ENCODE assay signal across 11 cellular contexts in genomic region chr9:91896513-91897121, GRCh38. TPM values are rescaled to one million over a fixed set of nuclear protein-coding genes. Genes with fewer than 3 reads are reported as not detected.
A peak's percentile ranks its signal among the peaks of the same experiment; 100 is the strongest.
DNase-seq lines count a peak whose midpoint lies in the region; ATAC-seq, FAIRE-seq and TF ChIP-seq lines count a peak whose summit lies in the region.
"Had no signal": no experiment of that assay in that cellular context is flagged by ENCODE, and none has a peak within 500 bp of the region (broad histone marks: within the 10 kb centered on the region; RNA-seq: fewer than 3 reads in every experiment).

No MANE protein-coding gene starts in this region.

- H3K4me1 ChIP-seq in right lobe of liver (no peaks in the 10 kb centered on the region), HepG2 (ENCODE audit: insufficient read depth, low read length) (peaks cover 16% of the 10 kb centered on the region), left lung (peaks cover 6 to 24% of the 10 kb centered on the region in 2 donors)

- H3K27me3 Mint-ChIP-seq in dendritic cell treated with granulocyte-macrophage colony-stimulating factor and Interleukin-4, amounts not matched to agents 40 ng/mL and 50 ng/mL, for 4 days: peaks cover 13% of the 10 kb centered on the region
- H3K27me3 Mint-ChIP-seq in activated T-helper 17 cell treated with anti-CD3 and anti-CD28 coated beads, Interleukin-2, amount 50 U/mL, for 72 hours: peaks cover 21% of the 10 kb centered on the region

- TF ChIP-seq RAD21 in HepG2 (CRISPR knock-in tag; IDR thresholded peaks at IDR 0.05): no peak

- H3K36me3 ChIP-seq in right lobe of liver (no peaks in the 10 kb centered on the region), HepG2 (replicated peaks in 1 of 2; ENCODE audit: control insufficient read depth in 1 of 2, insufficient read depth in 2 of 2, low read length in 2 of 2) (no peaks in the 10 kb centered on the region), left lung (no peaks in the 10 kb centered on the region), brain microvascular endothelial cell (replicated peaks) (no peaks in the 10 kb centered on the region)

- no peak overlapping the region for H3K9ac ChIP-seq in HepG2 (ENCODE audit: insufficient read depth, low read depth, low read length)

- no peak for FAIRE-seq in HepG2 (lab: Jason Lieb, UNC)
- FAIRE-seq: colon had no signal

- no TSS peak for BruUV-seq in HepG2 (replicated peaks; lab: Mats Ljungman, UMichigan)

- no peak overlapping the region for H3K4me3 Mint-ChIP-seq in dendritic cell treated with granulocyte-macrophage colony-stimulating factor and Interleukin-4, amounts not matched to agents 40 ng/mL and 50 ng/mL, for 4 days
- no peak overlapping the region for H3K4me3 Mint-ChIP-seq in activated T-helper 17 cell treated with anti-CD3 and anti-CD28 coated beads, Interleukin-2, amount 50 U/mL, for 72 hours

- peak overlapping the region; percentile 83 for H3K27ac Mint-ChIP-seq in dendritic cell treated with granulocyte-macrophage colony-stimulating factor and Interleukin-4, amounts not matched to agents 40 ng/mL and 50 ng/mL, for 4 days
- no peak overlapping the region for H3K27ac Mint-ChIP-seq in activated T-helper 17 cell treated with anti-CD3 and anti-CD28 coated beads, Interleukin-2, amount 50 U/mL, for 72 hours

- in situ Hi-C loops in HepG2 (cut with HindIII; ENCODE audit: extremely low pct_ligation_motif_present, low pct_unique_long_range_greater_than_20kb): no loop called here
- in situ Hi-C loops in brain microvascular endothelial cell (cut with HindIII; ENCODE audit: low pct_ligation_motif_present, low sequenced_read_pairs): no loop called here

- H3K36me3 Mint-ChIP-seq in dendritic cell treated with granulocyte-macrophage colony-stimulating factor and Interleukin-4, amounts not matched to agents 40 ng/mL and 50 ng/mL, for 4 days (ENCODE audit: low read depth): no peaks in the 10 kb centered on the region
- no peaks in the 10 kb centered on the region for H3K36me3 Mint-ChIP-seq in activated T-helper 17 cell treated with anti-CD3 and anti-CD28 coated beads, Interleukin-2, amount 50 U/mL, for 72 hours (ENCODE audit: low read depth)

- DNase-seq in right lobe of liver: peak in 1 of 3 donors; percentile 30
- DNase-seq in HepG2 (ENCODE audit: low spot score): no peak
- DNase-seq in left lung: no peak
- DNase-seq in brain microvascular endothelial cell: no peak
- DNase-seq: COR-L47 had no signal

- H3K9me3 Mint-ChIP-seq in dendritic cell treated with granulocyte-macrophage colony-stimulating factor and Interleukin-4, amounts not matched to agents 40 ng/mL and 50 ng/mL, for 4 days: no peaks in the 10 kb centered on the region
- no peaks in the 10 kb centered on the region for H3K9me3 Mint-ChIP-seq in activated T-helper 17 cell treated with anti-CD3 and anti-CD28 coated beads, Interleukin-2, amount 50 U/mL, for 72 hours

- no peaks in the 10 kb centered on the region for H3K9me3 ChIP-seq in right lobe of liver
- no peaks in the 10 kb centered on the region for H3K9me3 ChIP-seq in HepG2 (ENCODE audit: low read length)
- no peaks in the 10 kb centered on the region for H3K9me3 ChIP-seq in left lung

- TF ChIP-seq CTCF in right lobe of liver (IDR thresholded peaks at IDR 0.05): no peak
- no peak for TF ChIP-seq CTCF in HepG2 (CRISPR knock-in tag; IDR thresholded peaks at IDR 0.05)
- no peak for TF ChIP-seq CTCF in left lung (IDR thresholded peaks at IDR 0.05)
- TF ChIP-seq CTCF in brain microvascular endothelial cell (IDR thresholded peaks at IDR 0.05; ENCODE audit: low read depth, low read length, missing control alignments): no peak

- no peak overlapping the region for H3K27ac ChIP-seq in right lobe of liver
- no peak overlapping the region for H3K27ac ChIP-seq in HepG2 (ENCODE audit: extremely low read length, insufficient read depth, low read length)
- H3K27ac ChIP-seq in left lung: peak overlapping the region in 1 of 2 donors; percentile 65
- no peak overlapping the region for H3K27ac ChIP-seq in brain microvascular endothelial cell

- peak in 3 of 4 donors; percentile 23 to 46 (median 30) for ATAC-seq in right lobe of liver
- no peak for ATAC-seq in HepG2
- peak; percentile 42 for ATAC-seq in left lung
- no peak for ATAC-seq in activated T-helper 17 cell treated with anti-CD3 and anti-CD28 coated beads, Interleukin-2, amount 50 U/mL, for 72 hours (replicated peaks)
- ATAC-seq in GM18517 (IDR thresholded peaks at IDR 0.05; ENCODE audit: unreplicated experiment): no peak
- ATAC-seq in HG02678 (IDR thresholded peaks at IDR 0.05; ENCODE audit: unreplicated experiment): no peak

- no peak overlapping the region for H3K4me3 ChIP-seq in right lobe of liver
- no peak overlapping the region for H3K4me3 ChIP-seq in HepG2 (replicated peaks in 1 of 3; ENCODE audit: insufficient read depth in 1 of 3, low read depth in 2 of 3, low read length in 3 of 3)
- H3K4me3 ChIP-seq in left lung: no peak overlapping the region
- no peak overlapping the region for H3K4me3 ChIP-seq in brain microvascular endothelial cell (ENCODE audit: low read depth, low read length)

- TF ChIP-seq POLR2A in right lobe of liver (IDR thresholded peaks at IDR 0.05): no peak
- TF ChIP-seq POLR2A in HepG2 (IDR thresholded peaks at IDR 0.05; ENCODE audit: insufficient read depth in 1 of 2, low read depth in 2 of 2, low read length in 2 of 2): no peak

- POLR2A ChIA-PET in HepG2 (lab: Yijun Ruan, JAX): no interaction called here

- peaks cover 51% of the 10 kb centered on the region for H3K4me1 Mint-ChIP-seq in dendritic cell treated with granulocyte-macrophage colony-stimulating factor and Interleukin-4, amounts not matched to agents 40 ng/mL and 50 ng/mL, for 4 days (ENCODE audit: low read depth)
- H3K4me1 Mint-ChIP-seq in activated T-helper 17 cell treated with anti-CD3 and anti-CD28 coated beads, Interleukin-2, amount 50 U/mL, for 72 hours: no peaks in the 10 kb centered on the region

- no peaks in the 10 kb centered on the region for H3K79me2 ChIP-seq in HepG2 (ENCODE audit: insufficient read depth, low read length)

- no peaks in the 10 kb centered on the region for H4K20me1 ChIP-seq in HepG2 (ENCODE audit: insufficient read depth, low read length)

- H2AFZ ChIP-seq in HepG2 (ENCODE audit: low read length): no peak overlapping the region

- H3K27me3 ChIP-seq in right lobe of liver: no peaks in the 10 kb centered on the region
- H3K27me3 ChIP-seq in HepG2 (ENCODE audit: control insufficient read depth in 1 of 2, insufficient read depth in 2 of 2, low read length in 2 of 2): peaks cover 0 to 8% of the 10 kb centered on the region in 2 experiments; a peak in 3 of 5 replicates
- H3K27me3 ChIP-seq in left lung: peaks cover 0 to 11% of the 10 kb centered on the region in 2 donors
- no peaks in the 10 kb centered on the region for H3K27me3 ChIP-seq in brain microvascular endothelial cell (replicated peaks)

- H3K4me2 ChIP-seq in HepG2 (ENCODE audit: low read depth, low read length): no peak overlapping the region

- WGBS in right lobe of liver (ENCODE audit: insufficient coverage, low coverage, low lambda C conversion rate, missing lambda C conversion rate): 17% methylated on average over 11 of the region's 11 CpGs
- WGBS in HepG2 (ENCODE audit: low lambda C conversion rate): 44% methylated on average over 11 of the region's 11 CpGs

- CTCF ChIA-PET in HepG2 (lab: Yijun Ruan, JAX; ENCODE audit: low intra/inter-chr PET ratio, low total read pairs): no interaction called here

- TF ChIP-seq EP300 in HepG2 (IDR thresholded peaks at IDR 0.05; ENCODE audit: low read depth in 2 of 2, low read length in 2 of 2) (no peak), HepG2 (CRISPR knock-in tag; IDR thresholded peaks at IDR 0.05; ENCODE audit: borderline replicate concordance) (no peak)

- intact Hi-C loops in right lobe of liver (cut with DNase I): no loop called here
- intact Hi-C loops in HepG2 (cut with micrococcal nuclease; ENCODE audit: unreplicated experiment): no loop called here
- intact Hi-C loops in dendritic cell treated with granulocyte-macrophage colony-stimulating factor and Interleukin-4, amounts not matched to agents 40 ng/mL and 50 ng/mL, for 4 days (cut with micrococcal nuclease): no loop called here
- intact Hi-C loops in left lung (cut with DNase I): no loop called here

TF ChIP-seq in HepG2, 621 proteins besides CTCF, POLR2A, EP300 and RAD21 (continues in another document):
- TF ChIP-seq SAFB2 (CRISPR knock-in tag; IDR thresholded peaks at IDR 0.05; ENCODE audit: borderline replicate concordance, low read depth) (no peak), ZNF580 (CRISPR knock-in tag; IDR thresholded peaks at IDR 0.05; ENCODE audit: borderline replicate concordance, low read depth) (no peak)

RNA-seq across cellular contexts. Expression of gene ROR2, which starts 53.4 kb away (rescaled TPM):
- total RNA-seq in right lobe of liver: 1 to 10 TPM in 2 of 6 experiments, under 1 TPM in 3, not detected in 1; 0.12 to 1.2 (median 0.49) TPM
- total RNA-seq in HepG2 (2016; rRNA removed; fragmentation: Illumina TruSeq; extraction: Trizol): not detected in 2 replicates
- total RNA-seq in HepG2 (2016; cell fraction: cytosol; rRNA removed; fragmentation: Illumina TruSeq; extraction: Trizol; ENCODE audit: low read depth): not detected in 2 replicates
- total RNA-seq in HepG2 (2016; cell fraction: insoluble cytoplasmic fraction; rRNA removed; fragmentation: Illumina TruSeq; extraction: Trizol): not detected in 2 replicates
- total RNA-seq in HepG2 (2016; cell fraction: membrane; rRNA removed; fragmentation: Illumina TruSeq; extraction: Trizol): not detected in 2 replicates
- not detected in 2 replicates for total RNA-seq in HepG2 (2016; cell fraction: nucleus; rRNA removed; fragmentation: Illumina TruSeq; extraction: Trizol)
- polyA plus RNA-seq in HepG2 (2011; rRNA removed): not detected in 2 replicates
- polyA plus RNA-seq in HepG2 (2011; cell fraction: cytosol; rRNA removed): not detected in 2 replicates
- polyA plus RNA-seq in HepG2 (2011; cell fraction: nucleus; rRNA removed): not detected in 2 replicates
- polyA plus RNA-seq in HepG2 (2012): not detected in 2 replicates
- not detected in 2 replicates for polyA plus RNA-seq in HepG2 (2016; cell fraction: cytosol; fragmentation: Illumina TruSeq; extraction: Trizol; ENCODE audit: low read depth)
- polyA plus RNA-seq in HepG2 (2016; cell fraction: insoluble cytoplasmic fraction; fragmentation: Illumina TruSeq; extraction: Trizol; ENCODE audit: low read depth): not detected in 2 replicates
- polyA plus RNA-seq in HepG2 (2016; cell fraction: membrane; fragmentation: Illumina TruSeq; extraction: Trizol; ENCODE audit: low read depth): not detected in 2 replicates
- polyA plus RNA-seq in HepG2 (2016; cell fraction: nucleus; fragmentation: Illumina TruSeq; extraction: Trizol; ENCODE audit: insufficient read depth, low read depth): not detected in 2 replicates
- polyA minus RNA-seq in HepG2 (2011; rRNA and poly(A)+ RNA removed; ENCODE audit: low replicate concordance): 0.60 and 1.2 TPM in 2 replicates
- not detected in 2 replicates for polyA minus RNA-seq in HepG2 (2011; cell fraction: cytosol; rRNA and poly(A)+ RNA removed)
- not detected in 2 replicates for polyA minus RNA-seq in HepG2 (2011; cell fraction: nucleus; rRNA and poly(A)+ RNA removed)
- total RNA-seq in left lung: 10 to 100 TPM; 11.5 to 11.8 TPM
- under 1 TPM in 1 of 2 donors, not detected in 1; 0.08 TPM for total RNA-seq in activated T-helper 17 cell treated with anti-CD3 and anti-CD28 coated beads, Interleukin-2, amount 50 U/mL, for 72 hours
- total RNA-seq: mononuclear cell had no signal

Comparison
In these comparisons a context has a peak if more than half of its experiments do, and no peak if none do; other contexts are left out.
1. ATAC-seq: peak in right lobe of liver (3 of 4) and left lung (single experiment); none in HepG2 (single experiment), activated T-helper 17 cell treated with anti-CD3 and anti-CD28 coated beads, Interleukin-2, amount 50 U/mL, for 72 hours (single experiment), GM18517 (single experiment) and HG02678 (single experiment).
2. RNA of gene ROR2, which starts 53.4 kb away (total RNA-seq): 11.5 to 11.8 TPM in left lung; 0.12 to 1.2 TPM in right lobe of liver, 0.08 TPM in activated T-helper 17 cell treated with anti-CD3 and anti-CD28 coated beads, Interleukin-2, amount 50 U/mL, for 72 hours and not detected in HepG2; every median in the first group is over 4 times any median in the second.